Comparison of ENCODE assay signal across 19 cellular contexts in the genomic region with DNA sequence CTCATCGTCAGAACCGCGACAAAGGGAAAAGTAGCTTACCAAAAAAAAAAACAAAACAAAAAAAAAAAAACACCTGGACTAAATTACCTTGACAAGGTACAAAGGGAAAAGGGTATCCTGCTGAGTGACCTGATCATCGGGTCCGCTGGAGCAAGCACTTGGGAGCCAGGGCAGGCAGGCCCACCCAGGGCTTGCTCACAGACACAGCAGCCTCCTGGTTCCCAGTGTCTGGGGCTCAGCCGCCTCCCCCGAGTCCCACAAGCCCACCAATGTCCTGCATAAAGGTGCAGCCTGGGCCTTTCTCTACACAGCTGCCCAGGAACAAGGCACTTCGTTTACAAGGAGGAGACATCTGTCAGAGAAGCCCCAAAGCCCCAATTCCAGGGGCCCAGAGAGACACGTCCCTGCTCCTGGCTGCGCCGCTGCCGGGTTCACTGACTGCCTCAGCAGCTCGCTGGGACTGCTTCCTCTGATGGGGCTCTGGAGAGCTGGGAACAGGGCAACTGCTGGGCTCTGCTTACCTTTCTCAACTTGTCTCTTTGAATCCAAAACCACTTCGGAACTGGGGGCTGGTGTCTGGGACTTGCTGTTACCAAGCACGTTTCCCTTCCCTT.
DNase-seq lines count a peak whose midpoint lies in the region; ATAC-seq, FAIRE-seq and TF ChIP-seq lines count a peak whose summit lies in the region.
"Had no signal": no experiment of that assay in that cellular context is flagged by ENCODE, and none has a peak within 500 bp of the region (broad histone marks: within the 10 kb centered on the region; RNA-seq: fewer than 3 reads in every experiment).

No MANE protein-coding gene starts in this region.

- no peak for FAIRE-seq in small intestine (lab: Jason Lieb, UNC)
- FAIRE-seq: A204.1 had no signal

- no peaks in the 10 kb centered on the region for H3K27me3 Mint-ChIP-seq in WTC11 (ENCODE audit: low read depth)

- H3K9me3 Mint-ChIP-seq in WTC11: no peaks in the 10 kb centered on the region
- H3K9me3 Mint-ChIP-seq: HFFc6 had no signal

- POLR2A ChIA-PET in WTC11 (lab: Charles Lee): interaction anchor here (0.6 kb wide), 1 partner anchor 61 kb away, joined by 3 read pairs; no protein-coding TSS in a partner anchor

- peaks cover 11% of the 10 kb centered on the region for H3K4me1 Mint-ChIP-seq in WTC11

- TF ChIP-seq CTCF in WTC11 (IDR thresholded peaks at IDR 0.05): no peak

- H3K27me3 ChIP-seq in mucosa of rectum (ENCODE audit: control insufficient read depth in 2 of 2, insufficient read depth in 2 of 2, low read length in 2 of 2) (no peaks in the 10 kb centered on the region), small intestine (ENCODE audit: control insufficient read depth in 2 of 2, insufficient read depth in 2 of 2, low read length in 2 of 2) (no peaks in the 10 kb centered on the region)
- H3K27me3 ChIP-seq: Peyer's patch had no signal

- WGBS in small intestine, 3 donors: 54 to 78% (median 62%) methylated on average over 15 of the region's 15 CpGs

- no peak overlapping the region for H3K4me3 ChIP-seq in mucosa of rectum (ENCODE audit: low read length in 2 of 2)
- H3K4me3 ChIP-seq in small intestine (ENCODE audit: low read depth in 1 of 2, low read length in 2 of 2): no peak overlapping the region
- H3K4me3 ChIP-seq: GM23248, Peyer's patch had no signal

- H3K36me3 ChIP-seq in mucosa of rectum (ENCODE audit: control insufficient read depth in 2 of 2, insufficient read depth in 2 of 2, low read length in 2 of 2) (peaks cover 26 to 33% of the 10 kb centered on the region in 2 donors), small intestine (ENCODE audit: control insufficient read depth in 2 of 2, insufficient read depth in 2 of 2, low read length in 2 of 2) (peaks cover 4 to 12% of the 10 kb centered on the region in 2 donors)

- DNase-seq in NCI-H748 (lab: John Stamatoyannopoulos, UW; ENCODE audit: unreplicated experiment) (peak; percentile 47), NCI-H748 treated with DMSO at 0.1 percent for 48 hours (lab: John Stamatoyannopoulos, UW) (no peak), WTC11 (ENCODE audit: low spot score) (no peak), small intestine (no peak)
- DNase-seq in activated CD4-positive, alpha-beta T cell treated with anti-CD3 and anti-CD28 coated beads for 48 hours: no peak
- DNase-seq in stimulated activated naive CD4-positive, alpha-beta T cell treated with Interleukin-2 at 50 U/mL for 16 hours (lab: John Stamatoyannopoulos, UW): no peak
- DNase-seq: Caco-2, GM23248, HFFc6, KG1, NCI-H187, NCI-H2227 treated with DMSO at 0.1 percent for 48 hours, NCI-H526 treated with DMSO at 0.1 percent for 48 hours, Peyer's patch, SHP77 treated with DMSO at 0.1 percent for 48 hours had no signal

- H3K27ac ChIP-seq in mucosa of rectum (ENCODE audit: low read depth in 2 of 2, low read length in 2 of 2): peak overlapping the region; percentile 57
- H3K27ac ChIP-seq in small intestine (ENCODE audit: low read depth in 1 of 2, low read length in 1 of 2): no peak overlapping the region
- H3K27ac ChIP-seq: C4-2B, GM23248 had no signal

- 0 out of 2 replicates have a peak overlapping the region, but pooled peaks have one; percentile 49 for H3K27ac Mint-ChIP-seq in WTC11
- H3K27ac Mint-ChIP-seq: HFFc6 had no signal

- ATAC-seq in WTC11: no peak
- no peak for ATAC-seq in GM19035 (IDR thresholded peaks at IDR 0.05; ENCODE audit: unreplicated experiment)

- CTCF ChIA-PET in WTC11 (lab: Charles Lee): interaction anchor here (0.6 to 1.7 kb wide), 12 partner anchors 8 to 240 kb away, joined by 3 to 9 read pairs (median 4); no protein-coding TSS in a partner anchor

- peaks cover 4 to 7% of the 10 kb centered on the region in 2 donors for H3K4me1 ChIP-seq in mucosa of rectum (ENCODE audit: control insufficient read depth in 2 of 2, insufficient read depth in 2 of 2, low read length in 2 of 2)
- H3K4me1 ChIP-seq in small intestine (ENCODE audit: control insufficient read depth in 2 of 2, insufficient read depth in 1 of 2, low read depth in 1 of 2, low read length in 1 of 2): no peaks in the 10 kb centered on the region
- H3K4me1 ChIP-seq: Caco-2, Peyer's patch had no signal

- H3K4me3 Mint-ChIP-seq in WTC11: no peak overlapping the region
- H3K4me3 Mint-ChIP-seq: HFFc6 had no signal

- H3K9ac ChIP-seq in mucosa of rectum (ENCODE audit: low read depth in 1 of 2, low read length in 2 of 2): peak overlapping the region in 1 of 2 donors; percentile 8
- H3K9ac ChIP-seq: GM23248 had no signal

- peaks cover 47% of the 10 kb centered on the region for H3K36me3 Mint-ChIP-seq in WTC11

- H3K9me3 ChIP-seq in mucosa of rectum (ENCODE audit: control insufficient read depth in 2 of 2, low read length in 2 of 2): no peaks in the 10 kb centered on the region
- no peaks in the 10 kb centered on the region for H3K9me3 ChIP-seq in small intestine (ENCODE audit: control insufficient read depth, low read depth)
- H3K9me3 ChIP-seq: Caco-2, Peyer's patch had no signal

TF ChIP-seq in WTC11, 78 proteins besides CTCF, POLR2A, EP300 and RAD21:
- TF ChIP-seq, protein P1, sequence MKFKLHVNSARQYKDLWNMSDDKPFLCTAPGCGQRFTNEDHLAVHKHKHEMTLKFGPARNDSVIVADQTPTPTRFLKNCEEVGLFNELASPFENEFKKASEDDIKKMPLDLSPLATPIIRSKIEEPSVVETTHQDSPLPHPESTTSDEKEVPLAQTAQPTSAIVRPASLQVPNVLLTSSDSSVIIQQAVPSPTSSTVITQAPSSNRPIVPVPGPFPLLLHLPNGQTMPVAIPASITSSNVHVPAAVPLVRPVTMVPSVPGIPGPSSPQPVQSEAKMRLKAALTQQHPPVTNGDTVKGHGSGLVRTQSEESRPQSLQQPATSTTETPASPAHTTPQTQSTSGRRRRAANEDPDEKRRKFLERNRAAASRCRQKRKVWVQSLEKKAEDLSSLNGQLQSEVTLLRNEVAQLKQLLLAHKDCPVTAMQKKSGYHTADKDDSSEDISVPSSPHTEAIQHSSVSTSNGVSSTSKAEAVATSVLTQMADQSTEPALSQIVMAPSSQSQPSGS (CRISPR knock-in tag; IDR thresholded peaks at IDR 0.05; ENCODE audit: borderline replicate concordance, low read depth): no peak

Comparison
In these comparisons a context has a peak if more than half of its experiments do, and no peak if none do; other contexts are left out.
1. H3K27ac ChIP-seq: peak in mucosa of rectum (2 of 2); none in small intestine (0 of 2).